ENCODE assay signal across 1 cellular context in the genomic region with DNA sequence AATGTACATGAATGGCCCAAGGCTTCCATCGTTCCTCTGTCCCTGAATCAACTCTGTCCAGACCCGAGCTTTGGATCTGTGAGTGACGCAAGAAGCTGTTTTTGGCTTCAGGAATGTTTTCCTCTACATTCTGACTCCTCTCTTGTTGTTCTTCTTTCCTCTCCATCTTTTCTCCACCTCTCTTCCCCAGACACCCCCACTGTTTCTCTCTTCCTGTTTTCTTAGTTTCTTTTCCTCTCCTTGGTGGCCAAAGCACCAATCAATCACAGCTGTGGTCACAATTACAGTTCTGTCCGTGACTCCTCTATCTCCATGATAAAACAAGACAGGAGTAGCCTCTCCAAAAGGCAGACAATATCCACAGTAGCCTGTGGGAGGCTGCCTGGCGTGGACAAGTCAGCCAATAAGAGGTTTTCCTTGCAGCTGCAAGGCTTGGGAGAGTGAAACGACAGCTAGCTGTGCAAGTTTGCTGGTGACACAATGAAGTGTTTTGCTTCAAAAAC.
TF ChIP-seq lines count a peak whose summit lies in the region.

No MANE protein-coding gene starts in this region.

TF ChIP-seq in HepG2, 621 proteins besides CTCF, POLR2A, EP300 and RAD21 (continued from another document and continues in another):
- TF ChIP-seq ZFX (CRISPR knock-in tag; IDR thresholded peaks at IDR 0.05; ENCODE audit: low read depth) = no peak; the same call in 1 of the 2 replicates
- no peak for TF ChIP-seq ELF4 (CRISPR knock-in tag; IDR thresholded peaks at IDR 0.05; ENCODE audit: borderline replicate concordance)
- TF ChIP-seq RFXAP (CRISPR knock-in tag; IDR thresholded peaks at IDR 0.05; ENCODE audit: borderline replicate concordance) = 0 out of 2 replicates have a peak, but pooled peaks have one; percentile 49
- TF ChIP-seq MTF1 (CRISPR knock-in tag; IDR thresholded peaks at IDR 0.05) = no peak
- 0 out of 2 replicates have a peak, but pooled peaks have one; percentile 15 for TF ChIP-seq MIXL1 (CRISPR knock-in tag; IDR thresholded peaks at IDR 0.05)
- TF ChIP-seq TCF7 (IDR thresholded peaks at IDR 0.05; ENCODE audit: low read depth) = no peak
- TF ChIP-seq EHMT2 (IDR thresholded peaks at IDR 0.05; ENCODE audit: borderline replicate concordance, low read depth, low read length) = no peak
- TF ChIP-seq, protein P1, sequence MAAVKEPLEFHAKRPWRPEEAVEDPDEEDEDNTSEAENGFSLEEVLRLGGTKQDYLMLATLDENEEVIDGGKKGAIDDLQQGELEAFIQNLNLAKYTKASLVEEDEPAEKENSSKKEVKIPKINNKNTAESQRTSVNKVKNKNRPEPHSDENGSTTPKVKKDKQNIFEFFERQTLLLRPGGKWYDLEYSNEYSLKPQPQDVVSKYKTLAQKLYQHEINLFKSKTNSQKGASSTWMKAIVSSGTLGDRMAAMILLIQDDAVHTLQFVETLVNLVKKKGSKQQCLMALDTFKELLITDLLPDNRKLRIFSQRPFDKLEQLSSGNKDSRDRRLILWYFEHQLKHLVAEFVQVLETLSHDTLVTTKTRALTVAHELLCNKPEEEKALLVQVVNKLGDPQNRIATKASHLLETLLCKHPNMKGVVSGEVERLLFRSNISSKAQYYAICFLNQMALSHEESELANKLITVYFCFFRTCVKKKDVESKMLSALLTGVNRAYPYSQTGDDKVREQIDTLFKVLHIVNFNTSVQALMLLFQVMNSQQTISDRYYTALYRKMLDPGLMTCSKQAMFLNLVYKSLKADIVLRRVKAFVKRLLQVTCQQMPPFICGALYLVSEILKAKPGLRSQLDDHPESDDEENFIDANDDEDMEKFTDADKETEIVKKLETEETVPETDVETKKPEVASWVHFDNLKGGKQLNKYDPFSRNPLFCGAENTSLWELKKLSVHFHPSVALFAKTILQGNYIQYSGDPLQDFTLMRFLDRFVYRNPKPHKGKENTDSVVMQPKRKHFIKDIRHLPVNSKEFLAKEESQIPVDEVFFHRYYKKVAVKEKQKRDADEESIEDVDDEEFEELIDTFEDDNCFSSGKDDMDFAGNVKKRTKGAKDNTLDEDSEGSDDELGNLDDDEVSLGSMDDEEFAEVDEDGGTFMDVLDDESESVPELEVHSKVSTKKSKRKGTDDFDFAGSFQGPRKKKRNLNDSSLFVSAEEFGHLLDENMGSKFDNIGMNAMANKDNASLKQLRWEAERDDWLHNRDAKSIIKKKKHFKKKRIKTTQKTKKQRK (IDR thresholded peaks at IDR 0.05; ENCODE audit: low read length) = no peak
- no peak for TF ChIP-seq AHR (CRISPR knock-in tag; IDR thresholded peaks at IDR 0.05)
- TF ChIP-seq ZNF792 (CRISPR knock-in tag; IDR thresholded peaks at IDR 0.05) = no peak
- TF ChIP-seq HNRNPK (IDR thresholded peaks at IDR 0.05; ENCODE audit: low read depth, low read length, poor library complexity, severe bottlenecking) = no peak
- no peak for TF ChIP-seq ZNF589 (CRISPR knock-in tag; conservative IDR thresholded peaks at IDR 0.05)
- TF ChIP-seq XRCC5 (optimal IDR thresholded peaks at IDR 0.05; ENCODE audit: low read length) = no peak
- TF ChIP-seq POGZ (CRISPR knock-in tag; IDR thresholded peaks at IDR 0.05) = peak; percentile 72
- no peak for TF ChIP-seq SP2 (CRISPR knock-in tag; IDR thresholded peaks at IDR 0.05)
- TF ChIP-seq NR3C1 (CRISPR knock-in tag; IDR thresholded peaks at IDR 0.05) = no peak
- TF ChIP-seq PRMT3 (CRISPR knock-in tag; IDR thresholded peaks at IDR 0.05; ENCODE audit: borderline replicate concordance, low read depth) = no peak
- TF ChIP-seq, protein P2, sequence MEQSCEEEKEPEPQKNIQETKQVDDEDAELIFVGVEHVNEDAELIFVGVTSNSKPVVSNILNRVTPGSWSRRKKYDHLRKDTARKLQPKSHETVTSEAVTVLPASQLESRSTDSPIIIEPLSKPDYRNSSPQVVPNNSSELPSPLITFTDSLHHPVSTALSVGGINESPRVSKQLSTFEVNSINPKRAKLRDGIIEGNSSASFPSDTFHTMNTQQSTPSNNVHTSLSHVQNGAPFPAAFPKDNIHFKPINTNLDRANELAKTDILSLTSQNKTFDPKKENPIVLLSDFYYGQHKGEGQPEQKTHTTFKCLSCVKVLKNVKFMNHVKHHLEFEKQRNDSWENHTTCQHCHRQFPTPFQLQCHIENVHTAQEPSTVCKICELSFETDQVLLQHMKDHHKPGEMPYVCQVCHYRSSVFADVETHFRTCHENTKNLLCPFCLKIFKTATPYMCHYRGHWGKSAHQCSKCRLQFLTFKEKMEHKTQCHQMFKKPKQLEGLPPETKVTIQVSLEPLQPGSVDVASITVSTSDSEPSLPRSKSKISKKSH (CRISPR knock-in tag; IDR thresholded peaks at IDR 0.05; ENCODE audit: borderline replicate concordance) = no peak
- TF ChIP-seq, protein P3, sequence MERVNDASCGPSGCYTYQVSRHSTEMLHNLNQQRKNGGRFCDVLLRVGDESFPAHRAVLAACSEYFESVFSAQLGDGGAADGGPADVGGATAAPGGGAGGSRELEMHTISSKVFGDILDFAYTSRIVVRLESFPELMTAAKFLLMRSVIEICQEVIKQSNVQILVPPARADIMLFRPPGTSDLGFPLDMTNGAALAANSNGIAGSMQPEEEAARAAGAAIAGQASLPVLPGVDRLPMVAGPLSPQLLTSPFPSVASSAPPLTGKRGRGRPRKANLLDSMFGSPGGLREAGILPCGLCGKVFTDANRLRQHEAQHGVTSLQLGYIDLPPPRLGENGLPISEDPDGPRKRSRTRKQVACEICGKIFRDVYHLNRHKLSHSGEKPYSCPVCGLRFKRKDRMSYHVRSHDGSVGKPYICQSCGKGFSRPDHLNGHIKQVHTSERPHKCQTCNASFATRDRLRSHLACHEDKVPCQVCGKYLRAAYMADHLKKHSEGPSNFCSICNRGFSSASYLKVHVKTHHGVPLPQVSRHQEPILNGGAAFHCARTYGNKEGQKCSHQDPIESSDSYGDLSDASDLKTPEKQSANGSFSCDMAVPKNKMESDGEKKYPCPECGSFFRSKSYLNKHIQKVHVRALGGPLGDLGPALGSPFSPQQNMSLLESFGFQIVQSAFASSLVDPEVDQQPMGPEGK (CRISPR knock-in tag; IDR thresholded peaks at IDR 0.05) = no peak
- no peak for TF ChIP-seq RBM39 (IDR thresholded peaks at IDR 0.05; ENCODE audit: low read depth, low read length, poor library complexity, severe bottlenecking)
- TF ChIP-seq CREB1 (IDR thresholded peaks at IDR 0.05) = 0 out of 2 replicates have a peak, but pooled peaks have one; percentile 1
- TF ChIP-seq CREB1 (CRISPR knock-in tag; IDR thresholded peaks at IDR 0.05) = peak; percentile 61
- no peak for TF ChIP-seq FOXA1 (IDR thresholded peaks at IDR 0.05)
- no peak for TF ChIP-seq FOXA1 (CRISPR knock-in tag; IDR thresholded peaks at IDR 0.05)
- no peak for TF ChIP-seq KDM2A (CRISPR knock-in tag; IDR thresholded peaks at IDR 0.05; ENCODE audit: borderline replicate concordance, low read depth)
- TF ChIP-seq, protein P4, sequence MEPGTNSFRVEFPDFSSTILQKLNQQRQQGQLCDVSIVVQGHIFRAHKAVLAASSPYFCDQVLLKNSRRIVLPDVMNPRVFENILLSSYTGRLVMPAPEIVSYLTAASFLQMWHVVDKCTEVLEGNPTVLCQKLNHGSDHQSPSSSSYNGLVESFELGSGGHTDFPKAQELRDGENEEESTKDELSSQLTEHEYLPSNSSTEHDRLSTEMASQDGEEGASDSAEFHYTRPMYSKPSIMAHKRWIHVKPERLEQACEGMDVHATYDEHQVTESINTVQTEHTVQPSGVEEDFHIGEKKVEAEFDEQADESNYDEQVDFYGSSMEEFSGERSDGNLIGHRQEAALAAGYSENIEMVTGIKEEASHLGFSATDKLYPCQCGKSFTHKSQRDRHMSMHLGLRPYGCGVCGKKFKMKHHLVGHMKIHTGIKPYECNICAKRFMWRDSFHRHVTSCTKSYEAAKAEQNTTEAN (CRISPR knock-in tag; conservative IDR thresholded peaks at IDR 0.05) = 0 out of 2 replicates have a peak, but pooled peaks have one; percentile 6
- TF ChIP-seq STAG1 (CRISPR knock-in tag; IDR thresholded peaks at IDR 0.05) = peak; percentile 17; the same call in 1 of the 2 replicates
- TF ChIP-seq IRF2 (CRISPR knock-in tag; IDR thresholded peaks at IDR 0.05) = no peak
- no peak for TF ChIP-seq POLR2AphosphoS2 (IDR thresholded peaks at IDR 0.05; ENCODE audit: low read depth, low read length)
- no peak for TF ChIP-seq ZEB1 (IDR thresholded peaks at IDR 0.05; ENCODE audit: insufficient replicate concordance, low read depth)
- TF ChIP-seq, protein P5, sequence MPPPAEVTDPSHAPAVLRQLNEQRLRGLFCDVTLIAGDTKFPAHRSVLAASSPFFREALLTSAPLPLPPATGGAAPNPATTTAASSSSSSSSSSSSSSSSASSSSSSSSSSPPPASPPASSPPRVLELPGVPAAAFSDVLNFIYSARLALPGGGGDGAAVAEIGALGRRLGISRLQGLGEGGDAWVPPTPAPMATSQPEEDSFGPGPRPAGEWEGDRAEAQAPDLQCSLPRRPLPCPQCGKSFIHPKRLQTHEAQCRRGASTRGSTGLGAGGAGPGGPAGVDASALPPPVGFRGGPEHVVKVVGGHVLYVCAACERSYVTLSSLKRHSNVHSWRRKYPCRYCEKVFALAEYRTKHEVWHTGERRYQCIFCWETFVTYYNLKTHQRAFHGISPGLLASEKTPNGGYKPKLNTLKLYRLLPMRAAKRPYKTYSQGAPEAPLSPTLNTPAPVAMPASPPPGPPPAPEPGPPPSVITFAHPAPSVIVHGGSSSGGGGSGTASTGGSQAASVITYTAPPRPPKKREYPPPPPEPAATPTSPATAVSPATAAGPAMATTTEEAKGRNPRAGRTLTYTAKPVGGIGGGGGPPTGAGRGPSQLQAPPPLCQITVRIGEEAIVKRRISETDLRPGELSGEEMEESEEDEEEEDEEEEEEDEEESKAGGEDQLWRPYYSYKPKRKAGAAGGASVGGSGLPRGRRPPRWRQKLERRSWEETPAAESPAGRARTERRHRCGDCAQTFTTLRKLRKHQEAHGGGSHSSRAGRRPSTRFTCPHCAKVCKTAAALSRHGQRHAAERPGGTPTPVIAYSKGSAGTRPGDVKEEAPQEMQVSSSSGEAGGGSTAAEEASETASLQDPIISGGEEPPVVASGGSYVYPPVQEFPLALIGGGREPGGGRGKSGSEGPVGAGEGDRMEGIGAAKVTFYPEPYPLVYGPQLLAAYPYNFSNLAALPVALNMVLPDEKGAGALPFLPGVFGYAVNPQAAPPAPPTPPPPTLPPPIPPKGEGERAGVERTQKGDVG (CRISPR knock-in tag; IDR thresholded peaks at IDR 0.05; ENCODE audit: borderline replicate concordance) = no peak
- TF ChIP-seq ZMYM2 (CRISPR knock-in tag; IDR thresholded peaks at IDR 0.05) = 0 out of 2 replicates have a peak, but pooled peaks have one; percentile 23
- no peak for TF ChIP-seq ZNF766 (CRISPR knock-in tag; IDR thresholded peaks at IDR 0.05; ENCODE audit: borderline replicate concordance)
- no peak for TF ChIP-seq STAT5B (CRISPR knock-in tag; IDR thresholded peaks at IDR 0.05)
- TF ChIP-seq, protein P6, sequence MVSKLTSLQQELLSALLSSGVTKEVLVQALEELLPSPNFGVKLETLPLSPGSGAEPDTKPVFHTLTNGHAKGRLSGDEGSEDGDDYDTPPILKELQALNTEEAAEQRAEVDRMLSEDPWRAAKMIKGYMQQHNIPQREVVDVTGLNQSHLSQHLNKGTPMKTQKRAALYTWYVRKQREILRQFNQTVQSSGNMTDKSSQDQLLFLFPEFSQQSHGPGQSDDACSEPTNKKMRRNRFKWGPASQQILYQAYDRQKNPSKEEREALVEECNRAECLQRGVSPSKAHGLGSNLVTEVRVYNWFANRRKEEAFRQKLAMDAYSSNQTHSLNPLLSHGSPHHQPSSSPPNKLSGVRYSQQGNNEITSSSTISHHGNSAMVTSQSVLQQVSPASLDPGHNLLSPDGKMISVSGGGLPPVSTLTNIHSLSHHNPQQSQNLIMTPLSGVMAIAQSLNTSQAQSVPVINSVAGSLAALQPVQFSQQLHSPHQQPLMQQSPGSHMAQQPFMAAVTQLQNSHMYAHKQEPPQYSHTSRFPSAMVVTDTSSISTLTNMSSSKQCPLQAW (CRISPR knock-in tag; IDR thresholded peaks at IDR 0.05) = peak; percentile 61
- peak; percentile 53; the same call in 1 of the 2 replicates for TF ChIP-seq GATA4 (IDR thresholded peaks at IDR 0.05; ENCODE audit: borderline replicate concordance, low read depth)
- TF ChIP-seq ZNF260 (CRISPR knock-in tag; IDR thresholded peaks at IDR 0.05; ENCODE audit: borderline replicate concordance, low read depth) = no peak
- no peak for TF ChIP-seq ZNF205 (CRISPR knock-in tag; IDR thresholded peaks at IDR 0.05)
- no peak for TF ChIP-seq NFKBIZ (CRISPR knock-in tag; IDR thresholded peaks at IDR 0.05)
- TF ChIP-seq, protein P7, sequence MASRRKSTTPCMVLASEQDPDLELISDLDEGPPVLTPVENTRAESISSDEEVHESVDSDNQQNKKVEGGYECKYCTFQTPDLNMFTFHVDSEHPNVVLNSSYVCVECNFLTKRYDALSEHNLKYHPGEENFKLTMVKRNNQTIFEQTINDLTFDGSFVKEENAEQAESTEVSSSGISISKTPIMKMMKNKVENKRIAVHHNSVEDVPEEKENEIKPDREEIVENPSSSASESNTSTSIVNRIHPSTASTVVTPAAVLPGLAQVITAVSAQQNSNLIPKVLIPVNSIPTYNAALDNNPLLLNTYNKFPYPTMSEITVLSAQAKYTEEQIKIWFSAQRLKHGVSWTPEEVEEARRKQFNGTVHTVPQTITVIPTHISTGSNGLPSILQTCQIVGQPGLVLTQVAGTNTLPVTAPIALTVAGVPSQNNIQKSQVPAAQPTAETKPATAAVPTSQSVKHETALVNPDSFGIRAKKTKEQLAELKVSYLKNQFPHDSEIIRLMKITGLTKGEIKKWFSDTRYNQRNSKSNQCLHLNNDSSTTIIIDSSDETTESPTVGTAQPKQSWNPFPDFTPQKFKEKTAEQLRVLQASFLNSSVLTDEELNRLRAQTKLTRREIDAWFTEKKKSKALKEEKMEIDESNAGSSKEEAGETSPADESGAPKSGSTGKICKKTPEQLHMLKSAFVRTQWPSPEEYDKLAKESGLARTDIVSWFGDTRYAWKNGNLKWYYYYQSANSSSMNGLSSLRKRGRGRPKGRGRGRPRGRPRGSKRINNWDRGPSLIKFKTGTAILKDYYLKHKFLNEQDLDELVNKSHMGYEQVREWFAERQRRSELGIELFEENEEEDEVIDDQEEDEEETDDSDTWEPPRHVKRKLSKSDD (CRISPR knock-in tag; IDR thresholded peaks at IDR 0.05; ENCODE audit: low read depth) = no peak; the same call in 1 of the 2 replicates
- TF ChIP-seq NCOA1 (CRISPR knock-in tag; IDR thresholded peaks at IDR 0.05) = 0 out of 2 replicates have a peak, but pooled peaks have one; percentile 18
- TF ChIP-seq GPN1 (CRISPR knock-in tag; IDR thresholded peaks at IDR 0.05; ENCODE audit: borderline replicate concordance) = no peak
- no peak for TF ChIP-seq ZNF713 (CRISPR knock-in tag; IDR thresholded peaks at IDR 0.05)
- TF ChIP-seq ZNF562 (CRISPR knock-in tag; IDR thresholded peaks at IDR 0.05; ENCODE audit: borderline replicate concordance) = no peak
- TF ChIP-seq, protein P8, sequence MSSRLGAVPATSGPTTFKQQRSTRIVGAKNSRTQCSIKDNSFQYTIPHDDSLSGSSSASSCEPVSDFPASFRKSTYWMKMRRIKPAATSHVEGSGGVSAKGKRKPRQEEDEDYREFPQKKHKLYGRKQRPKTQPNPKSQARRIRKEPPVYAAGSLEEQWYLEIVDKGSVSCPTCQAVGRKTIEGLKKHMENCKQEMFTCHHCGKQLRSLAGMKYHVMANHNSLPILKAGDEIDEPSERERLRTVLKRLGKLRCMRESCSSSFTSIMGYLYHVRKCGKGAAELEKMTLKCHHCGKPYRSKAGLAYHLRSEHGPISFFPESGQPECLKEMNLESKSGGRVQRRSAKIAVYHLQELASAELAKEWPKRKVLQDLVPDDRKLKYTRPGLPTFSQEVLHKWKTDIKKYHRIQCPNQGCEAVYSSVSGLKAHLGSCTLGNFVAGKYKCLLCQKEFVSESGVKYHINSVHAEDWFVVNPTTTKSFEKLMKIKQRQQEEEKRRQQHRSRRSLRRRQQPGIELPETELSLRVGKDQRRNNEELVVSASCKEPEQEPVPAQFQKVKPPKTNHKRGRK (CRISPR knock-in tag; IDR thresholded peaks at IDR 0.05) = no peak
- TF ChIP-seq PRPF4 (IDR thresholded peaks at IDR 0.05; ENCODE audit: low read depth, low read length, poor library complexity, severe bottlenecking) = no peak
- TF ChIP-seq AGO1 (IDR thresholded peaks at IDR 0.05; ENCODE audit: low read depth, low read length, poor library complexity, severe bottlenecking) = no peak
